ENCODE assay signal across 14 cellular contexts in the genomic region with DNA sequence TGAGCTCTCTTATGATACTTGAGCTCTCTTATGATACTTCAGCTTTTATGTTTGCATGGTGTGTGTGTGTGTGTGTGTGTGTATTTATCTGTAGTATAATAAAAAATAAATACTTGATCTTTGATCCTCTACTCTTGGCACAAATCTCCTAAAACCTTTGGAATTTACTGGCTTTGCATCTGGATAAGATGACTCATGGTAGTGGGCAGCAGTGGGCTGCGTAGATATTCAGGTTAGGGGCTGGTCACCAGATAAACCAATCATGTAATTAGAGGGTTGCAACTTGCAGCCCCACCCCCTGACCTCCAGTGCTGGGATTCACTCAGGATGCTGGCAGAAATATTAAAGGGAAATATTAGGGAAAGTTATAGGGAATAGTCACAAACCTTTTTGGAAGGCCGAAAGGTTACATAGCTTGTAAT.
DNase-seq lines count a peak whose midpoint lies in the region; ATAC-seq and TF ChIP-seq lines count a peak whose summit lies in the region.
"Had no signal": no experiment of that assay in that cellular context is flagged by ENCODE, and none has a peak within 500 bp of the region (broad histone marks: within the 10 kb centered on the region; RNA-seq: fewer than 3 reads in every experiment).

No MANE protein-coding gene starts in this region.

- H3K4me3 ChIP-seq in astrocyte of the spinal cord (ENCODE audit: low read depth, low read length) = no peak overlapping the region
- H3K4me3 ChIP-seq in right lobe of liver = no peak overlapping the region
- no peak overlapping the region for H3K4me3 ChIP-seq in ascending aorta
- H3K4me3 ChIP-seq: heart left ventricle had no signal

- WGBS in right lobe of liver (ENCODE audit: insufficient coverage, low coverage, low lambda C conversion rate, missing lambda C conversion rate) = 30% methylated on average over 2 of the region's 2 CpGs

- intact Hi-C loops in right lobe of liver (cut with DNase I) = no loop called here
- intact Hi-C loops in ascending aorta (cut with DNase I) = no loop called here

- DNase-seq in DMS79 (lab: John Stamatoyannopoulos, UW) (peak; percentile 62), NCI-H2029 treated with DMSO at 0.1 percent for 48 hours (lab: John Stamatoyannopoulos, UW) (peak; percentile 91), astrocyte of the spinal cord (ENCODE audit: low read depth, low spot score) (peak; percentile 24), right lobe of liver (peak; percentile 33 to 59 (median 51)), ascending aorta (ENCODE audit: low spot score in 2 of 2) (no peak)
- no peak for DNase-seq in stimulated activated CD4-positive, alpha-beta T cell treated with anti-CD3 and anti-CD28 coated beads, Interleukin-4, amount 100 ng/mL, for 4 hours
- DNase-seq: activated CD4-positive, CD25-positive, alpha-beta regulatory T cell treated with anti-CD3 and anti-CD28 coated beads, Interleukin-2, amount 50 U/mL, for 72 hours; activated T-cell treated with anti-CD3 and anti-CD28 coated beads, Interleukin-2, amount 50 U/mL, for 1 hour; BE2C; effector memory CD8-positive, alpha-beta T cell; heart left ventricle had no signal

- H3K36me3 ChIP-seq in right lobe of liver (no peaks in the 10 kb centered on the region), ascending aorta (no peaks in the 10 kb centered on the region)
- H3K36me3 ChIP-seq: BE2C, heart left ventricle had no signal

- H3K27me3 ChIP-seq in right lobe of liver (no peaks in the 10 kb centered on the region), ascending aorta (no peaks in the 10 kb centered on the region)
- H3K27me3 ChIP-seq: BE2C, heart left ventricle had no signal

- no peak for TF ChIP-seq POLR2A in right lobe of liver (IDR thresholded peaks at IDR 0.05)

- peak overlapping the region in 2 of 3 donors; percentile 84 to 88 for H3K27ac ChIP-seq in right lobe of liver
- H3K27ac ChIP-seq in ascending aorta = no peak overlapping the region
- H3K27ac ChIP-seq: heart left ventricle, parathyroid adenoma had no signal

- H3K4me1 ChIP-seq in right lobe of liver (peaks cover 0 to 23% (median 4%) of the 10 kb centered on the region in 4 donors), ascending aorta (peaks cover 0 to 9% of the 10 kb centered on the region in 2 donors)
- H3K4me1 ChIP-seq: BE2C, parathyroid adenoma had no signal

- H3K9me3 ChIP-seq in right lobe of liver (no peaks in the 10 kb centered on the region), ascending aorta (no peaks in the 10 kb centered on the region)
- H3K9me3 ChIP-seq: BE2C had no signal

- in situ Hi-C loops in astrocyte of the spinal cord (cut with HindIII; ENCODE audit: low sequenced_read_pairs) = no loop called here

- ATAC-seq in right lobe of liver = peak; percentile 55 to 80 (median 66)
- no peak for ATAC-seq in HG02938 (IDR thresholded peaks at IDR 0.05; ENCODE audit: unreplicated experiment)
- ATAC-seq in GM21381 (IDR thresholded peaks at IDR 0.05; ENCODE audit: unreplicated experiment) = no peak
- ATAC-seq: effector memory CD8-positive, alpha-beta T cell; heart left ventricle had no signal

- TF ChIP-seq CTCF in astrocyte of the spinal cord (IDR thresholded peaks at IDR 0.05; ENCODE audit: low read depth, low read length) (no peak), right lobe of liver (IDR thresholded peaks at IDR 0.05) (no peak), ascending aorta (IDR thresholded peaks at IDR 0.05) (no peak)

Comparison
In these comparisons a context has a peak if more than half of its experiments do, and no peak if none do; other contexts are left out.
1. DNase-seq: peak in DMS79 (single experiment), NCI-H2029 treated with DMSO at 0.1 percent for 48 hours (single experiment), astrocyte of the spinal cord (single experiment) and right lobe of liver (3 of 3); none in stimulated activated CD4-positive, alpha-beta T cell treated with anti-CD3 and anti-CD28 coated beads, Interleukin-4, amount 100 ng/mL, for 4 hours (0 of 2) and ascending aorta (0 of 2).
2. ATAC-seq: peak in right lobe of liver (4 of 4); none in HG02938 (single experiment) and GM21381 (single experiment).
3. H3K27ac ChIP-seq: peak in right lobe of liver (2 of 3); none in ascending aorta (0 of 2).